Comparison of ENCODE assay signal across 22 cellular contexts in the genomic region with DNA sequence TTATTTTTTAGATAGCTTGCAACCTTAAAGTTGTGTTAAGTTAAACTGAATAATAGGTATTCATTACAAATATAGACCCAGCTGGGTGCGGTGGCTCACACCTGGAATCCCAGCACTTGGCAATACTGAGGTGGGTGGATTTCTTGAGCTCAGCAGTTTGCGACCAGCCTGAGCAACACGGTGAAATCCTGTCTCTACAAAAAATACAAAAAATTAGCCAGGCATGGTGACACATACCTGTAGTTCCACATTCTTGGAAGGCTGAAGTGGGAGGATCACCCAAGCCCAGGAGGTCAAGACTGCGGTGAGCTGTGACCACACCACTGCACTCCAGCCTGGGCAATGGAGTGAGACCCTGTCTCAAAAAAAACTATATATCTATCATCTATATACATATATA.
"Had no signal": no experiment of that assay in that cellular context is flagged by ENCODE, and none has a peak within 500 bp of the region (broad histone marks: within the 10 kb centered on the region; RNA-seq: fewer than 3 reads in every experiment).

No MANE protein-coding gene starts in this region.

- DNase-seq: activated CD4-positive, alpha-beta memory T cell treated with anti-CD3 and anti-CD28 coated beads for 36 hours; activated CD4-positive, alpha-beta T cell treated with anti-CD3 and anti-CD28 coated beads, Interleukin-2, amount 10 ng/mL, durations not matched to agents 7 days and 5 days; activated CD4-positive, CD25-positive, alpha-beta regulatory T cell; activated CD8-positive, alpha-beta memory T cell treated with anti-CD3 and anti-CD28 coated beads for 24 hours; activated T-cell treated with anti-CD3 and anti-CD28 coated beads for 4 hours; activated T-cell treated with anti-CD3 and anti-CD28 coated beads, Interleukin-2, amount 50 U/mL, for 48 hours; aorta; central memory CD4-positive, alpha-beta T cell; Kasumi-1; KBM-7; NCI-H1048; NCI-H226; NCI-H526; NK-92 treated with Interleukin-12 subunit alpha and Interleukin-12 subunit beta, amount 100 ng/mL, for 24 hours; OCI-M1; Right ventricle myocardium superior; RPMI8226; SJCRH30; SK-N-SH; T-helper 1 cell had no signal

- H3K27me3 Mint-ChIP-seq: activated CD4-positive, alpha-beta memory T cell treated with anti-CD3 and anti-CD28 coated beads for 36 hours; activated CD4-positive, alpha-beta T cell treated with anti-CD3 and anti-CD28 coated beads, Interleukin-2, amount 10 ng/mL, durations not matched to agents 7 days and 5 days; activated naive CD4-positive, alpha-beta T cell treated with anti-CD3 and anti-CD28 coated beads, Interleukin-2, amount 50 U/mL, for 24 hours had no signal

- H3K27ac Mint-ChIP-seq: activated CD4-positive, alpha-beta memory T cell treated with anti-CD3 and anti-CD28 coated beads for 36 hours; activated CD4-positive, alpha-beta T cell treated with anti-CD3 and anti-CD28 coated beads, Interleukin-2, amount 10 ng/mL, durations not matched to agents 7 days and 5 days; activated naive CD4-positive, alpha-beta T cell treated with anti-CD3 and anti-CD28 coated beads, Interleukin-2, amount 50 U/mL, for 24 hours had no signal

- H3K4me1 Mint-ChIP-seq: activated CD4-positive, alpha-beta T cell treated with anti-CD3 and anti-CD28 coated beads, Interleukin-2, amount 10 ng/mL, durations not matched to agents 7 days and 5 days; activated naive CD4-positive, alpha-beta T cell treated with anti-CD3 and anti-CD28 coated beads, Interleukin-2, amount 50 U/mL, for 24 hours had no signal

- ATAC-seq: Panc1 had no signal

- H3K36me3 Mint-ChIP-seq: activated CD4-positive, alpha-beta memory T cell treated with anti-CD3 and anti-CD28 coated beads for 36 hours; activated naive CD4-positive, alpha-beta T cell treated with anti-CD3 and anti-CD28 coated beads, Interleukin-2, amount 50 U/mL, for 24 hours had no signal

- H3K4me3 Mint-ChIP-seq: activated CD4-positive, alpha-beta memory T cell treated with anti-CD3 and anti-CD28 coated beads for 36 hours; activated CD4-positive, alpha-beta T cell treated with anti-CD3 and anti-CD28 coated beads, Interleukin-2, amount 10 ng/mL, durations not matched to agents 7 days and 5 days; activated naive CD4-positive, alpha-beta T cell treated with anti-CD3 and anti-CD28 coated beads, Interleukin-2, amount 50 U/mL, for 24 hours had no signal

- H3K9me3 Mint-ChIP-seq: activated CD4-positive, alpha-beta T cell treated with anti-CD3 and anti-CD28 coated beads, Interleukin-2, amount 10 ng/mL, durations not matched to agents 7 days and 5 days had no signal
